2 cellular contexts compared by ENCODE assay signal in genomic region chrX:120244735-120245498, GRCh38.
A peak's percentile ranks its signal among the peaks of the same experiment; 100 is the strongest.
TF ChIP-seq lines count a peak whose summit lies in the region.

No MANE protein-coding gene starts in this region.

TF ChIP-seq in HCT116, 20 proteins besides CTCF, POLR2A, EP300 and RAD21 (continued from another document):
- TF ChIP-seq CBX3 (IDR thresholded peaks at IDR 0.05; ENCODE audit: low read depth) (peak; percentile 97), ZBTB33 (IDR thresholded peaks at IDR 0.05; ENCODE audit: extremely low read depth, insufficient replicate concordance, low read length) (peak; percentile 20), ZNF274 (IDR thresholded peaks at IDR 0.05; ENCODE audit: low read depth, low read length) (no peak), EZH2 (IDR thresholded peaks at IDR 0.05) (no peak), MAX (IDR thresholded peaks at IDR 0.05) (peak; percentile 52; the same call in 1 of the 2 replicates), SRF (IDR thresholded peaks at IDR 0.05; ENCODE audit: low read depth) (0 out of 2 replicates have a peak, but pooled peaks have one; percentile 22), CEBPB (IDR thresholded peaks at IDR 0.05; ENCODE audit: low read depth) (peak; percentile 35; the same call in 1 of the 2 replicates)

TF ChIP-seq in SK-N-SH, 30 proteins besides CTCF, POLR2A, EP300 and RAD21 (continued from another document):
- TF ChIP-seq MEF2A (IDR thresholded peaks at IDR 0.05; ENCODE audit: borderline replicate concordance, low read depth), result no peak
- peak; percentile 94 for TF ChIP-seq NFIC (IDR thresholded peaks at IDR 0.05; ENCODE audit: borderline replicate concordance)
- peak; percentile 68 for TF ChIP-seq MAX (IDR thresholded peaks at IDR 0.05; ENCODE audit: low read depth)
- no peak for TF ChIP-seq EZH2phosphoT487 (IDR thresholded peaks at IDR 0.05; ENCODE audit: borderline replicate concordance, low read depth)
- TF ChIP-seq TCF12 (IDR thresholded peaks at IDR 0.05), result no peak
- TF ChIP-seq TEAD4 (IDR thresholded peaks at IDR 0.05; ENCODE audit: borderline replicate concordance, insufficient read depth), result no peak
- TF ChIP-seq CHD2 (IDR thresholded peaks at IDR 0.05; ENCODE audit: low read length, partially characterized antibody), result peak; percentile 51
- no peak; the same call in 1 of the 2 replicates for TF ChIP-seq YY1 (IDR thresholded peaks at IDR 0.05; ENCODE audit: low read depth)
- 0 out of 2 replicates have a peak, but pooled peaks have one; percentile 25 for TF ChIP-seq ELF1 (IDR thresholded peaks at IDR 0.05)
- TF ChIP-seq PBX3 (IDR thresholded peaks at IDR 0.05), result no peak
- 0 out of 2 replicates have a peak, but pooled peaks have one; percentile 20 for TF ChIP-seq FOSL2 (IDR thresholded peaks at IDR 0.05; ENCODE audit: borderline replicate concordance, low read depth)
- TF ChIP-seq RFX5 (IDR thresholded peaks at IDR 0.05; ENCODE audit: low read length), result no peak
- TF ChIP-seq NRF1 (IDR thresholded peaks at IDR 0.05; ENCODE audit: low read depth, low read length), result 0 out of 2 replicates have a peak, but pooled peaks have one; percentile 12
- no peak for TF ChIP-seq ZBTB33 (IDR thresholded peaks at IDR 0.05; ENCODE audit: borderline replicate concordance, low read depth)
- 0 out of 2 replicates have a peak, but pooled peaks have one; percentile 50 for TF ChIP-seq REST (IDR thresholded peaks at IDR 0.05; ENCODE audit: low read depth, low read length)
- TF ChIP-seq JUND (IDR thresholded peaks at IDR 0.05), result no peak
- no peak for TF ChIP-seq RXRA (IDR thresholded peaks at IDR 0.05; ENCODE audit: borderline replicate concordance, low read depth)
- TF ChIP-seq FOXM1 (IDR thresholded peaks at IDR 0.05; ENCODE audit: low read depth), result no peak
- no peak for TF ChIP-seq POLR2AphosphoS5 (IDR thresholded peaks at IDR 0.05; ENCODE audit: low read depth, low read length)
- TF ChIP-seq RCOR1 (IDR thresholded peaks at IDR 0.05; ENCODE audit: low read length), result no peak
- peak; percentile 46; the same call in 1 of the 2 replicates for TF ChIP-seq SIN3A (IDR thresholded peaks at IDR 0.05; ENCODE audit: borderline replicate concordance, low read depth, low read length)
- TF ChIP-seq IRF3 (IDR thresholded peaks at IDR 0.05; ENCODE audit: low read depth, low read length), result no peak
- peak; percentile 44; the same call in 1 of the 2 replicates for TF ChIP-seq MXI1 (IDR thresholded peaks at IDR 0.05; ENCODE audit: low read depth, low read length)
- no peak; the same call in 1 of the 2 replicates for TF ChIP-seq USF1 (IDR thresholded peaks at IDR 0.05; ENCODE audit: borderline replicate concordance, low read depth)
- TF ChIP-seq GATA2 (CRISPR knock-in tag; IDR thresholded peaks at IDR 0.05), result no peak
- peak; percentile 60; the same call in 1 of the 2 replicates for TF ChIP-seq FOXJ3 (CRISPR knock-in tag; IDR thresholded peaks at IDR 0.05)
TF ChIP-seq in SK-N-SH: peak in this region for 12.
